ENCODE assay signal across 1 cellular context in the genomic region with DNA sequence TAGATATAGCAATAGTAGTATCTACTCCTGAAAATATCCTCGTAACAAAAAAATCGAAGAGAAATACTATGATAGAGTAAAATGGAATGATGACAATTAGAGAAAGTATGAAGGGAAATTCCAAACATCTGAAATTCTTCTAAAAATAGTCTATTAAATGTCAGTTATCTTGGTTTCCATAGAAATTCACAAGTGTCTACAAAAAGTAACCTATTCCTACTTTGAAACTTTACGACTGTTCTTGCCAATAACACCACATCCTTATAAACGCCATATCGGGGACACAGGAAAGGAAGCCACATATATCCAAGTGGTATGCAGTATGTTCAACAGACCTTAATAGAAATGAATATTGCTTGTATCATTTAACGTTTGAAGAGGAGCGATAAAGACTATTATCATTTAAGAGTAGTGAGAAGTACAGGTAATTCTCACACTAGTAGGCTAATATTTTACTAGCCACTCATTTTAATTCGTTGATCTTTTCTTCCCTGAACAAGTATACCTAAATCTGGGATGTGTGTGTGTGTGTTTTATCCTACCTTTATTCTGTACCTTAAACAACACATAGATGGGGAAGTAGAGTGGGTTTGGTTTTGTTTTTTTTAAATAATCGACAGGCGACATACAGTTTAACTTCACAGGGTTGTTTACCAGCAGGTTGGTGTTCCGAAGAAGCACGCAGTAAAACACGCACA.
TF ChIP-seq lines count a peak whose summit lies in the region.

No MANE protein-coding gene starts in this region.

TF ChIP-seq in endothelial cell of umbilical vein, 7 proteins besides CTCF, POLR2A, EP300 and RAD21:
- TF ChIP-seq GATA2 (IDR thresholded peaks at IDR 0.05; ENCODE audit: insufficient read depth, insufficient read length, low read depth, low read length): no peak
- TF ChIP-seq EZH2 (IDR thresholded peaks at IDR 0.05; ENCODE audit: borderline replicate concordance, low read depth, low read length, severe bottlenecking): no peak
- TF ChIP-seq FOS (IDR thresholded peaks at IDR 0.05; ENCODE audit: borderline replicate concordance, insufficient read depth, low read length): peak; percentile 23
- no peak for TF ChIP-seq MYC (IDR thresholded peaks at IDR 0.05; ENCODE audit: low read depth, low read length)
- TF ChIP-seq POLR2AphosphoS5 (IDR thresholded peaks at IDR 0.05; ENCODE audit: insufficient read depth, low read depth, low read length): no peak
- TF ChIP-seq, protein P1, sequence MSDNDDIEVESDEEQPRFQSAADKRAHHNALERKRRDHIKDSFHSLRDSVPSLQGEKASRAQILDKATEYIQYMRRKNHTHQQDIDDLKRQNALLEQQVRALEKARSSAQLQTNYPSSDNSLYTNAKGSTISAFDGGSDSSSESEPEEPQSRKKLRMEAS (IDR thresholded peaks at IDR 0.05; ENCODE audit: insufficient read depth, insufficient read length): no peak
- peak; percentile 57 for TF ChIP-seq JUN (IDR thresholded peaks at IDR 0.05; ENCODE audit: borderline replicate concordance, insufficient read depth, insufficient read length, low read depth)
